In the genomic region with DNA sequence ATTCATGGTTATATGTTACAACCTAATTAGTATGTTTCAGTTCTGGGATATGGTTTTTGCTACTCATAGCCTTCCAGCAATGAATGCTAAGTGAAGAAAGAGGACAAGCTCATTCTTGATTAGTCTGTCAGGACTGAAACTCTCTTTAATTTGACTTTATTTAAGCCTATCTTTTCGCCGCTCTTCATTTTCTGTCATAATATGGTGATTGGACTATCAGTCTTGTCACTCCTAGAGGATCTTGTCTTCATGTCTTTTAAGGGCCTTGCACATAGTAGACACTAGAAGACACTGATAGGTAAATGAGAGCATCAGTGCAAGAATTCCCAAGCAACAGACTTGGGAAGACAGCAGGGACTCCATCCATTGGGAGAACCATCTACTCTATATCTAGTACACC, we compare ENCODE assay signal across 5 cellular contexts.
"Had no signal": no experiment of that assay in that cellular context is flagged by ENCODE, and none has a peak within 500 bp of the region (broad histone marks: within the 10 kb centered on the region; RNA-seq: fewer than 3 reads in every experiment).

No MANE protein-coding gene starts in this region.

- DNase-seq: IMR-90, KBM-7, KG1 had no signal

- H3K4me3 ChIP-seq: K562 had no signal

- H3K27ac ChIP-seq: HL-60 had no signal
